ENCODE assay signal across 9 cellular contexts in genomic region chr18:47283476-47283875, GRCh38. TPM values are rescaled to one million over a fixed set of nuclear protein-coding genes. Genes with fewer than 3 reads are reported as not detected.
DNase-seq lines count a peak whose midpoint lies in the region; ATAC-seq, FAIRE-seq and TF ChIP-seq lines count a peak whose summit lies in the region.
"Had no signal": no experiment of that assay in that cellular context is flagged by ENCODE, and none has a peak within 500 bp of the region (broad histone marks: within the 10 kb centered on the region; RNA-seq: fewer than 3 reads in every experiment).

No MANE protein-coding gene starts in this region.

- H3K4me2 ChIP-seq in OCI-LY1 (ENCODE audit: low read length) (no peak overlapping the region), fibroblast of lung (ENCODE audit: extremely low read depth, insufficient read depth, low read length) (no peak overlapping the region)

- H3K79me2 ChIP-seq in OCI-LY1 (ENCODE audit: insufficient read depth, low read length) = no peaks in the 10 kb centered on the region
- no peaks in the 10 kb centered on the region for H3K79me2 ChIP-seq in fibroblast of lung (ENCODE audit: control insufficient read depth, insufficient read depth, low read length)

- in situ Hi-C loops in GM13977 (cut with MboI; ENCODE audit: low pct_unique_long_range_greater_than_20kb, low sequenced_read_pairs, unreplicated experiment) = no loop called here

- H3K27ac ChIP-seq in OCI-LY1 (ENCODE audit: low read depth, low read length, poor library complexity, severe bottlenecking) (no peak overlapping the region), fibroblast of lung (ENCODE audit: insufficient read depth, low read length) (no peak overlapping the region)

- no peak overlapping the region for H3K9ac ChIP-seq in OCI-LY1 (ENCODE audit: low read length)
- H3K9ac ChIP-seq in fibroblast of lung (ENCODE audit: insufficient read depth, low read length) = no peak overlapping the region

- TF ChIP-seq CTCF in GM13977 (IDR thresholded peaks at IDR 0.05; ENCODE audit: extremely low read depth, insufficient read depth, missing control alignments) = peak; percentile 32
- peak; percentile 70 for TF ChIP-seq CTCF in OCI-LY1 (IDR thresholded peaks at IDR 0.05; ENCODE audit: low read length)
- peak; percentile 43 to 57 for TF ChIP-seq CTCF in fibroblast of lung (conservative IDR thresholded peaks at IDR 0.05 in 1 of 2, IDR thresholded peaks at IDR 0.05 in 1 of 2; ENCODE audit: low read depth in 1 of 2, low read length in 2 of 2)

- H3K4me1 ChIP-seq in OCI-LY1 (ENCODE audit: insufficient read depth, low read length, severe bottlenecking) (no peaks in the 10 kb centered on the region), fibroblast of lung (ENCODE audit: control insufficient read depth, extremely low read depth, insufficient read depth, low read length) (no peaks in the 10 kb centered on the region)

- no peak for FAIRE-seq in GM19239 (lab: Jason Lieb, UNC)
- FAIRE-seq: endometrium had no signal

- ATAC-seq in HG03432 (IDR thresholded peaks at IDR 0.05; ENCODE audit: unreplicated experiment) (no peak), GM19328 (IDR thresholded peaks at IDR 0.05; ENCODE audit: unreplicated experiment) (no peak)

- no peaks in the 10 kb centered on the region for H3K9me2 ChIP-seq in OCI-LY1 (ENCODE audit: low read depth, low read length)

- H3F3A ChIP-seq in OCI-LY1 (ENCODE audit: insufficient read depth, low read length) = no peaks in the 10 kb centered on the region

- no peak overlapping the region for H2AFZ ChIP-seq in OCI-LY1 (ENCODE audit: low read length)
- H2AFZ ChIP-seq in fibroblast of lung (ENCODE audit: low read length) = no peak overlapping the region

- H3K36me3 ChIP-seq in OCI-LY1 (ENCODE audit: insufficient read depth, low read length) (no peaks in the 10 kb centered on the region), fibroblast of lung (ENCODE audit: control insufficient read depth, insufficient read depth, low read length) (no peaks in the 10 kb centered on the region)

- H3K4me3 ChIP-seq in OCI-LY1 (ENCODE audit: low read depth, low read length, poor library complexity, severe bottlenecking) (no peak overlapping the region), fibroblast of lung (replicated peaks in 1 of 4; ENCODE audit: control extremely low read depth in 1 of 4, insufficient read depth in 1 of 4, low read depth in 3 of 4, low read length in 4 of 4) (no peak overlapping the region)

- H3K27me3 ChIP-seq in OCI-LY1 (ENCODE audit: insufficient read depth, low read length) (no peaks in the 10 kb centered on the region; the same call in 1 of the 2 replicates), fibroblast of lung (ENCODE audit: control insufficient read depth, insufficient read depth, low read length) (no peaks in the 10 kb centered on the region)

- DNase-seq in AG08395 (ENCODE audit: low spot score) (peak; percentile 22), GM13977 (ENCODE audit: low spot score) (no peak), fibroblast of lung (ENCODE audit: low read depth in 2 of 2) (peak; percentile 5 to 17), GM19239 (ENCODE audit: insufficient read length, low spot score) (no peak), NCI-H128 (lab: John Stamatoyannopoulos, UW; ENCODE audit: unreplicated experiment) (no peak)

- H4K20me1 ChIP-seq in OCI-LY1 (ENCODE audit: insufficient read depth, low read length) (no peaks in the 10 kb centered on the region), fibroblast of lung (ENCODE audit: control insufficient read depth, extremely low read depth, insufficient read depth, low read length) (no peaks in the 10 kb centered on the region)

- H3K9me3 ChIP-seq in OCI-LY1 (ENCODE audit: low read length) (no peaks in the 10 kb centered on the region), fibroblast of lung (ENCODE audit: control insufficient read depth, insufficient read depth, low read depth, low read length) (no peaks in the 10 kb centered on the region)

RNA-seq across cellular contexts. Expression of gene SKOR2, which starts 32.0 kb away (rescaled TPM):
- total RNA-seq in fibroblast of lung = not detected in 2 replicates
- polyA plus RNA-seq in fibroblast of lung = not detected in 2 replicates
- not detected in 2 replicates for polyA plus RNA-seq in fibroblast of lung (2012)
- not detected in 2 replicates for polyA minus RNA-seq in fibroblast of lung (ENCODE audit: low replicate concordance)

Comparison
In these comparisons a context has a peak if more than half of its experiments do, and no peak if none do; other contexts are left out.
1. DNase-seq: peak in AG08395 (single experiment) and fibroblast of lung (2 of 2); none in GM13977 (single experiment), GM19239 (single experiment) and NCI-H128 (single experiment).
2. Peak in every context shown above with its lines, with median percentiles within 50 percentile points of each other: CTCF ChIP-seq.